ENCODE assay signal across 28 cellular contexts in the genomic region with DNA sequence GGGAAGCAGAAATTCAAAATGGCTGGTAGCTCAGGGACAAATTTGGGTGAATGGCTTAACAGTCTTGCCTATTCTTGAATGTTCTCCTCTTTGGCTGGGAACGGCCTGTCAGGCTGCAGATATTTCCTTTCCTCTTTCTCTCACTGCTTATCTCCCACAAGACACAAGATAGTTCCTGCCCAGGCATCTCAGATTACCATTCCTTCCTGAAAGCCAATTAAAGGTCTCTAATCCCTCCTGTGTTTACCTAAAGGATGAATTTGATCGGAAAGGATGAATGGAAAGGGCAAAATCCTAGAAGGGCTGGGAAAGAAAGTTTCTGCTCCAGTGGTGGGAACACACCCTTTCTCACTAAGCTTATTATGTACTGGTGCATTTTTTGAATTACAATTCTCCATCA.
DNase-seq lines count a peak whose midpoint lies in the region; ATAC-seq, FAIRE-seq and TF ChIP-seq lines count a peak whose summit lies in the region.
"Had no signal": no experiment of that assay in that cellular context is flagged by ENCODE, and none has a peak within 500 bp of the region (broad histone marks: within the 10 kb centered on the region; RNA-seq: fewer than 3 reads in every experiment).

No MANE protein-coding gene starts in this region.

- no peak overlapping the region for H3K4me3 Mint-ChIP-seq in neural progenitor cell
- H3K4me3 Mint-ChIP-seq: activated naive CD8-positive, alpha-beta T cell treated with anti-CD3 and anti-CD28 coated beads, Interleukin-2, amount 50 U/mL, for 24 hours; CD4-positive, alpha-beta T cell; natural killer cell had no signal

- CTCF ChIA-PET in PC-3 (lab: Charles Lee) = no interaction called here
- CTCF ChIA-PET in H1 (lab: Charles Lee; ENCODE audit: partially characterized antibody) = interaction anchor here (0.6 kb wide), 1 partner anchor 219 kb away, joined by 3 read pairs; no protein-coding TSS in a partner anchor

- H3K9ac ChIP-seq in PC-3 (ENCODE audit: low read length) (no peak overlapping the region), H1 (replicated peaks in 1 of 4; ENCODE audit: extremely low read depth in 1 of 4, low read depth in 3 of 4, low read length in 3 of 4) (no peak overlapping the region), neural progenitor cell (no peak overlapping the region)

- peaks cover 5% of the 10 kb centered on the region for H3K27me3 Mint-ChIP-seq in neural progenitor cell (ENCODE audit: insufficient read depth, low read depth)

- H3K36me3 Mint-ChIP-seq in neural progenitor cell = no peaks in the 10 kb centered on the region
- H3K36me3 Mint-ChIP-seq: natural killer cell had no signal

- H3K9me3 ChIP-seq in PC-3 (ENCODE audit: low read length) = no peaks in the 10 kb centered on the region
- H3K9me3 ChIP-seq in H1 (ENCODE audit: insufficient read depth in 2 of 2, low read depth in 1 of 2, low read length in 1 of 2) = no peaks in the 10 kb centered on the region
- no peaks in the 10 kb centered on the region for H3K9me3 ChIP-seq in neural progenitor cell (ENCODE audit: low read depth)
- H3K9me3 ChIP-seq: esophagus muscularis mucosa, gastroesophageal sphincter, psoas muscle, thyroid gland had no signal

- H3K9me3 Mint-ChIP-seq in neural progenitor cell = peaks cover 5% of the 10 kb centered on the region
- H3K9me3 Mint-ChIP-seq: activated naive CD8-positive, alpha-beta T cell treated with anti-CD3 and anti-CD28 coated beads, Interleukin-2, amount 50 U/mL, for 24 hours; activated T-helper 2 cell treated with anti-CD3 and anti-CD28 coated beads, Interferon-gamma antibody, Interleukin-2, Interleukin-4, amounts not matched to agents 10 μg/mL and 5 μg/mL and 100 μg/mL, durations not matched to agents 14 hours and 24 hours and 36 hours; CD4-positive, alpha-beta T cell; natural killer cell had no signal

- no peak overlapping the region for H3K56ac ChIP-seq in H1 (replicated peaks; ENCODE audit: insufficient read length, low read depth, low read length)

- H3K23ac ChIP-seq in H1 (ENCODE audit: insufficient read length) = no peak overlapping the region

- H2BK5ac ChIP-seq in H1 (ENCODE audit: low read depth, low read length) = no peak overlapping the region

- no peaks in the 10 kb centered on the region for H3K9me2 ChIP-seq in PC-3 (replicated peaks; ENCODE audit: low read length)

- H3F3A ChIP-seq in PC-3 (ENCODE audit: low read length, unreplicated experiment) = no peaks in the 10 kb centered on the region
- H3F3A ChIP-seq in neural progenitor cell (ENCODE audit: low read depth) = peaks cover 16% of the 10 kb centered on the region

- H3K27ac ChIP-seq in PC-3 (ENCODE audit: low read length) (no peak overlapping the region), H1 (ENCODE audit: low read depth, low read length) (no peak overlapping the region), neural progenitor cell (no peak overlapping the region)
- H3K27ac ChIP-seq: esophagus muscularis mucosa, gastroesophageal sphincter, psoas muscle, thyroid gland had no signal

- TF ChIP-seq CTCF in PC-3 (conservative IDR thresholded peaks at IDR 0.05; ENCODE audit: low read depth, low read length) (no peak), H1 (IDR thresholded peaks at IDR 0.05; ENCODE audit: control extremely low read depth in 1 of 3, insufficient read depth in 1 of 3, low read depth in 1 of 3, low read length in 3 of 3) (no peak), neural progenitor cell (IDR thresholded peaks at IDR 0.05) (no peak)

- H3K4me3 ChIP-seq in H7 (ENCODE audit: insufficient read depth, low read depth, low read length) (no peak overlapping the region), PC-3 (ENCODE audit: low read length) (no peak overlapping the region), H1 (ENCODE audit: extremely low read depth in 1 of 4, insufficient read depth in 2 of 4, low read depth in 3 of 4, low read length in 4 of 4) (no peak overlapping the region), neural progenitor cell (no peak overlapping the region)
- H3K4me3 ChIP-seq: esophagus muscularis mucosa, gastroesophageal sphincter, psoas muscle, smooth muscle cell, thyroid gland had no signal

- POLR2A ChIA-PET in PC-3 (lab: Charles Lee; ENCODE audit: unreplicated experiment) = no interaction called here
- POLR2A ChIA-PET in H1 (lab: Charles Lee; ENCODE audit: partially characterized antibody) = no interaction called here

- H3K4me1 Mint-ChIP-seq in neural progenitor cell = peaks cover 14% of the 10 kb centered on the region
- H3K4me1 Mint-ChIP-seq: activated naive CD8-positive, alpha-beta T cell treated with anti-CD3 and anti-CD28 coated beads, Interleukin-2, amount 50 U/mL, for 24 hours; natural killer cell had no signal

- H3K4me2 ChIP-seq in PC-3 (ENCODE audit: low read length) (no peak overlapping the region), H1 (ENCODE audit: insufficient read depth in 1 of 2, low read depth in 2 of 2, low read length in 2 of 2) (no peak overlapping the region), neural progenitor cell (peak overlapping the region; percentile 35)
- H3K4me2 ChIP-seq: smooth muscle cell had no signal

- DNase-seq in H7 = peak; percentile 28
- DNase-seq in PC-3 = peak; percentile 47
- no peak for DNase-seq in H1 (ENCODE audit: low read depth in 1 of 2, low spot score in 2 of 2)
- DNase-seq in neural progenitor cell (ENCODE audit: low spot score) = peak; percentile 86
- no peak for DNase-seq in dermis blood vessel endothelial cell
- no peak for DNase-seq in amygdala (lab: John Stamatoyannopoulos, UW)
- DNase-seq: activated CD4-positive, alpha-beta T cell treated with anti-CD3 and anti-CD28 coated beads, Interleukin-2, amount 50 U/mL, for 1 hour; activated CD8-positive, alpha-beta memory T cell treated with anti-CD3 and anti-CD28 coated beads, Interleukin-2, amount 50 U/mL, for 4 hours; activated naive CD8-positive, alpha-beta T cell treated with anti-CD3 and anti-CD28 coated beads, Interleukin-2, amount 50 U/mL, for 24 hours; CD4-positive, alpha-beta T cell; left colon; natural killer cell; NCI-H1048; NCI-H2081; NCI-H526 treated with DMSO at 0.1 percent for 48 hours; psoas muscle; Right ventricle myocardium superior; stimulated activated CD4-positive, alpha-beta T cell treated with anti-CD3 and anti-CD28 coated beads, Interleukin-2, amount 100 ng/mL, for 48 hours; stimulated activated naive CD4-positive, alpha-beta T cell treated with Interleukin-2 at 50 U/mL for 16 hours; thyroid gland had no signal

- no peak overlapping the region for H2BK15ac ChIP-seq in H1 (ENCODE audit: low read length)

- TF ChIP-seq POLR2A in H1 (IDR thresholded peaks at IDR 0.05; ENCODE audit: control extremely low read depth in 1 of 2, low read depth in 2 of 2, low read length in 2 of 2) = no peak

- FAIRE-seq in H1 (lab: Jason Lieb, UNC) = no peak
- FAIRE-seq: GM12891, GM19239, H54 had no signal

- no peaks in the 10 kb centered on the region for H4K20me1 ChIP-seq in PC-3 (ENCODE audit: low read length)
- no peaks in the 10 kb centered on the region for H4K20me1 ChIP-seq in H1 (replicated peaks in 1 of 2; ENCODE audit: control insufficient read depth in 1 of 2, insufficient read depth in 2 of 2, low read length in 2 of 2)
- peaks cover 5% of the 10 kb centered on the region for H4K20me1 ChIP-seq in neural progenitor cell (ENCODE audit: low read depth)

- 90% methylated on average over 2 of the region's 2 CpGs; no CpG with 5 or more reads in 1 of the 2 experiments for WGBS in H1 (ENCODE audit: extremely low coverage in 1 of 2, insufficient coverage in 1 of 2, insufficient read length in 1 of 2, insufficient replicate concordance in 2 of 2, low coverage in 1 of 2, low lambda C conversion rate in 2 of 2, missing lambda C conversion rate in 1 of 2), 2 experiments

- H3K27ac Mint-ChIP-seq in neural progenitor cell = no peak overlapping the region
- H3K27ac Mint-ChIP-seq: activated naive CD8-positive, alpha-beta T cell treated with anti-CD3 and anti-CD28 coated beads, Interleukin-2, amount 50 U/mL, for 24 hours; activated T-helper 2 cell treated with anti-CD3 and anti-CD28 coated beads, Interferon-gamma antibody, Interleukin-2, Interleukin-4, amounts not matched to agents 10 μg/mL and 5 μg/mL and 100 μg/mL, durations not matched to agents 14 hours and 24 hours and 36 hours; CD4-positive, alpha-beta T cell; natural killer cell had no signal

- H3K4ac ChIP-seq in H1 (replicated peaks; ENCODE audit: insufficient read length, low read depth, low read length) = no peak overlapping the region

- TF ChIP-seq RAD21 in H1 (IDR thresholded peaks at IDR 0.05 in 1 of 2, conservative IDR thresholded peaks at IDR 0.05 in 1 of 2; ENCODE audit: low read depth in 2 of 2, low read length in 2 of 2) = no peak

- H4K8ac ChIP-seq in H1 (ENCODE audit: extremely low read depth, insufficient read depth, low read length) = no peak overlapping the region

- no peak overlapping the region for H4K5ac ChIP-seq in H1 (ENCODE audit: insufficient read length, low read depth, low read length)

- H2AFZ ChIP-seq in PC-3 (ENCODE audit: low read length) = no peak overlapping the region
- H2AFZ ChIP-seq in H1 (ENCODE audit: low read length) = no peak overlapping the region
- no peak overlapping the region for H2AFZ ChIP-seq in neural progenitor cell (replicated peaks)

- TF ChIP-seq EP300 in H1 (IDR thresholded peaks at IDR 0.05; ENCODE audit: borderline replicate concordance in 1 of 2, low read depth in 2 of 2, low read length in 2 of 2) = no peak

- no peak overlapping the region for H2BK120ac ChIP-seq in H1 (replicated peaks; ENCODE audit: low read depth, low read length)

- H3K79me1 ChIP-seq in H1 (ENCODE audit: low read depth, low read length) = no peaks in the 10 kb centered on the region

- H2BK12ac ChIP-seq in H1 (ENCODE audit: low read depth, low read length) = no peak overlapping the region

- H3K27me3 ChIP-seq in H7 (ENCODE audit: control insufficient read depth, insufficient read depth, low read length) = no peaks in the 10 kb centered on the region
- no peaks in the 10 kb centered on the region for H3K27me3 ChIP-seq in PC-3 (ENCODE audit: low read length)
- H3K27me3 ChIP-seq in H1 (replicated peaks in 1 of 4; ENCODE audit: control insufficient read depth in 3 of 4, extremely low read depth in 1 of 4, insufficient read depth in 3 of 4, low read length in 3 of 4) = no peaks in the 10 kb centered on the region
- H3K27me3 ChIP-seq in neural progenitor cell = peaks cover 71% of the 10 kb centered on the region
- H3K27me3 ChIP-seq: esophagus muscularis mucosa, gastroesophageal sphincter, thyroid gland had no signal

- H2AK5ac ChIP-seq in H1 (ENCODE audit: low read depth, low read length) = no peak overlapping the region

- intact Hi-C loops in PC-3 (cut with micrococcal nuclease) = no loop called here

- no peak overlapping the region for H2BK20ac ChIP-seq in H1 (ENCODE audit: low read length)

- BruUV-seq in PC-3 (replicated peaks; lab: Mats Ljungman, UMichigan) = no TSS peak

- ATAC-seq in PC-3 = peak; percentile 25; the same call in 1 of the 2 replicates
- ATAC-seq in GM18498 (IDR thresholded peaks at IDR 0.05; ENCODE audit: unreplicated experiment) = no peak
- ATAC-seq: activated naive CD8-positive, alpha-beta T cell treated with anti-CD3 and anti-CD28 coated beads, Interleukin-2, amount 50 U/mL, for 24 hours; gastroesophageal sphincter; left colon; natural killer cell; psoas muscle had no signal

- H3K4me1 ChIP-seq in PC-3 (ENCODE audit: insufficient read depth, low read length) (peaks cover 22% of the 10 kb centered on the region), H1 (replicated peaks in 1 of 4; ENCODE audit: control insufficient read depth in 3 of 4, insufficient read depth in 4 of 4, low read length in 3 of 4) (peaks cover 0 to 6% (median 3%) of the 10 kb centered on the region in 4 experiments; a peak in 4 of 7 replicates), neural progenitor cell (peaks cover 18% of the 10 kb centered on the region)
- H3K4me1 ChIP-seq: esophagus muscularis mucosa, gastroesophageal sphincter, psoas muscle, thyroid gland had no signal

- no peak overlapping the region for H3K18ac ChIP-seq in H1 (ENCODE audit: extremely low read depth, low read length)

- H4K91ac ChIP-seq in H1 (replicated peaks; ENCODE audit: insufficient read length, low read length) = no peak overlapping the region

- no peaks in the 10 kb centered on the region; the same call in 1 of the 2 replicates for H3K23me2 ChIP-seq in H1 (ENCODE audit: low read depth, low read length)

- H3K79me2 ChIP-seq in PC-3 (ENCODE audit: low read length) = no peaks in the 10 kb centered on the region
- no peaks in the 10 kb centered on the region for H3K79me2 ChIP-seq in H1 (ENCODE audit: control insufficient read depth in 1 of 2, insufficient read depth in 2 of 2, low read length in 2 of 2)
- H3K79me2 ChIP-seq in neural progenitor cell (ENCODE audit: low read depth) = no peaks in the 10 kb centered on the region

- H3K36me3 ChIP-seq in H7 (replicated peaks; ENCODE audit: control insufficient read depth, insufficient read depth, low read length) (no peaks in the 10 kb centered on the region), PC-3 (ENCODE audit: low read depth, low read length) (no peaks in the 10 kb centered on the region), H1 (ENCODE audit: control insufficient read depth in 2 of 4, insufficient read depth in 4 of 4, low read length in 3 of 4) (no peaks in the 10 kb centered on the region), neural progenitor cell (no peaks in the 10 kb centered on the region)
- H3K36me3 ChIP-seq: esophagus muscularis mucosa, gastroesophageal sphincter, thyroid gland had no signal

- no peak overlapping the region for H3K14ac ChIP-seq in H1 (ENCODE audit: insufficient read length)

Comparison
In these comparisons a context has a peak if more than half of its experiments do, and no peak if none do; other contexts are left out.
1. DNase-seq: peak in H7 (single experiment), PC-3 (single experiment) and neural progenitor cell (single experiment); none in H1 (0 of 2), dermis blood vessel endothelial cell (single experiment) and amygdala (0 of 56).